Comparison of ENCODE assay signal across 15 cellular contexts in genomic region chr20:57629976-57630525, GRCh38. TPM values are rescaled to one million over a fixed set of nuclear protein-coding genes. Genes with fewer than 3 reads are reported as not detected.
A peak's percentile ranks its signal among the peaks of the same experiment; 100 is the strongest.
DNase-seq lines count a peak whose midpoint lies in the region; ATAC-seq and TF ChIP-seq lines count a peak whose summit lies in the region.
"Had no signal": no experiment of that assay in that cellular context is flagged by ENCODE, and none has a peak within 500 bp of the region (broad histone marks: within the 10 kb centered on the region; RNA-seq: fewer than 3 reads in every experiment).

No MANE protein-coding gene starts in this region.

- CTCF ChIA-PET in activated CD4-positive, alpha-beta T cell treated with anti-CD3 and anti-CD28 coated beads for 36 hours (lab: Charles Lee) = interaction anchor here (0.7 to 3.1 kb wide), 9 partner anchors 7 to 1457 kb away, joined by 3 to 18 read pairs (median 4); partner anchors contain the start of gene ZBP1

- no peaks in the 10 kb centered on the region for H3K4me1 ChIP-seq in thyroid gland
- H3K4me1 ChIP-seq: SJSA1 had no signal

- DNase-seq in activated CD4-positive, alpha-beta T cell treated with anti-CD3 and anti-CD28 coated beads for 36 hours = peak; percentile 77
- no peak for DNase-seq in activated CD4-positive, alpha-beta T cell treated with anti-CD3 and anti-CD28 coated beads for 1 hour
- peak; percentile 29 for DNase-seq in activated T-cell treated with anti-CD3 and anti-CD28 coated beads, Interleukin-2, amount 50 U/mL, for 4 hours
- DNase-seq in islet precursor cell = peak; percentile 13
- no peak for DNase-seq in osteocyte (ENCODE audit: extremely low spot score, unreplicated experiment)
- DNase-seq in thyroid gland = no peak
- DNase-seq in LoVo (ENCODE audit: low spot score) = no peak
- DNase-seq: DND-41, endodermal cell, NCI-H146 had no signal

- intact Hi-C loops in activated CD4-positive, alpha-beta T cell treated with anti-CD3 and anti-CD28 coated beads for 36 hours (cut with DNase I, micrococcal nuclease) = loop anchor here (2.0 to 10.0 kb wide), 4 partner anchors 81 to 755 kb away; partner anchors contain the start of genes PMEPA1 (in 1 of the 2), RAB22A (in 1 of the 2), RBM38 (in 1 of the 2) and VAPB (in 1 of the 2)
- intact Hi-C loops in thyroid gland (cut with DNase I) = no loop called here

- TF ChIP-seq POLR2A in thyroid gland (IDR thresholded peaks at IDR 0.05) = no peak

- no peaks in the 10 kb centered on the region for H3K36me3 ChIP-seq in thyroid gland
- H3K36me3 ChIP-seq: SJSA1 had no signal

- H3K36me3 Mint-ChIP-seq in activated CD4-positive, alpha-beta T cell treated with anti-CD3 and anti-CD28 coated beads for 36 hours (ENCODE audit: low read depth) = peaks cover 11% of the 10 kb centered on the region
- peaks cover 9% of the 10 kb centered on the region for H3K36me3 Mint-ChIP-seq in activated T-cell treated with anti-CD3 and anti-CD28 coated beads, Interleukin-2, amount 50 U/mL, for 4 hours (ENCODE audit: insufficient read depth)
- H3K36me3 Mint-ChIP-seq in stimulated activated memory B cell treated with anti-CD40 and anti-IgM and Interleukin-4, amounts not matched to agents 10 μg/mL and 1 μg/mL and 100 μg/mL, for 72 hours = peaks cover 20% of the 10 kb centered on the region
- H3K36me3 Mint-ChIP-seq in osteocyte (ENCODE audit: unreplicated experiment) = no peaks in the 10 kb centered on the region

- H3K27ac ChIP-seq in thyroid gland = no peak overlapping the region
- H3K27ac ChIP-seq: SJSA1 had no signal

- peak overlapping the region; percentile 78 for H3K4me3 Mint-ChIP-seq in activated CD4-positive, alpha-beta T cell treated with anti-CD3 and anti-CD28 coated beads for 36 hours
- peak overlapping the region; percentile 90 for H3K4me3 Mint-ChIP-seq in activated T-cell treated with anti-CD3 and anti-CD28 coated beads, Interleukin-2, amount 50 U/mL, for 4 hours
- H3K4me3 Mint-ChIP-seq in stimulated activated memory B cell treated with anti-CD40 and anti-IgM and Interleukin-4, amounts not matched to agents 10 μg/mL and 1 μg/mL and 100 μg/mL, for 72 hours = peak overlapping the region; percentile 74
- H3K4me3 Mint-ChIP-seq in osteocyte (ENCODE audit: unreplicated experiment) = no peak overlapping the region
- H3K4me3 Mint-ChIP-seq: endodermal cell had no signal

- no peaks in the 10 kb centered on the region for H3K9me3 ChIP-seq in thyroid gland
- H3K9me3 ChIP-seq: SJSA1 had no signal

- POLR2A ChIA-PET in activated CD4-positive, alpha-beta T cell treated with anti-CD3 and anti-CD28 coated beads for 36 hours (lab: Charles Lee) = interaction anchor here (0.5 to 3.2 kb wide), 7 partner anchors 11 to 1268 kb away, joined by 3 to 57 read pairs (median 3); partner anchors contain the start of genes PMEPA1 and ZBP1

- no peak overlapping the region for H3K4me3 ChIP-seq in thyroid gland (replicated peaks in 1 of 3)
- H3K4me3 ChIP-seq: SJSA1 had no signal

- 71 to 78% methylated on average over 10 of the region's 10 CpGs for WGBS in thyroid gland, 2 donors

- H3K27ac Mint-ChIP-seq in activated CD4-positive, alpha-beta T cell treated with anti-CD3 and anti-CD28 coated beads for 36 hours = peak overlapping the region; percentile 93
- H3K27ac Mint-ChIP-seq in stimulated activated memory B cell treated with anti-CD40 and anti-IgM and Interleukin-4, amounts not matched to agents 10 μg/mL and 1 μg/mL and 100 μg/mL, for 72 hours = peak overlapping the region; percentile 87
- no peak overlapping the region for H3K27ac Mint-ChIP-seq in osteocyte (ENCODE audit: unreplicated experiment)
- H3K27ac Mint-ChIP-seq: endodermal cell, progenitor cell of endocrine pancreas had no signal

- no peaks in the 10 kb centered on the region for H3K27me3 Mint-ChIP-seq in activated CD4-positive, alpha-beta T cell treated with anti-CD3 and anti-CD28 coated beads for 36 hours
- H3K27me3 Mint-ChIP-seq in activated T-cell treated with anti-CD3 and anti-CD28 coated beads, Interleukin-2, amount 50 U/mL, for 4 hours (ENCODE audit: low read depth) = no peaks in the 10 kb centered on the region
- peaks cover 33% of the 10 kb centered on the region for H3K27me3 Mint-ChIP-seq in stimulated activated memory B cell treated with anti-CD40 and anti-IgM and Interleukin-4, amounts not matched to agents 10 μg/mL and 1 μg/mL and 100 μg/mL, for 72 hours
- H3K27me3 Mint-ChIP-seq in osteocyte (ENCODE audit: unreplicated experiment) = peaks cover 30% of the 10 kb centered on the region

- peaks cover 14% of the 10 kb centered on the region for H3K9me3 Mint-ChIP-seq in activated CD4-positive, alpha-beta T cell treated with anti-CD3 and anti-CD28 coated beads for 36 hours (ENCODE audit: low read depth)
- peaks cover 8% of the 10 kb centered on the region for H3K9me3 Mint-ChIP-seq in activated T-cell treated with anti-CD3 and anti-CD28 coated beads, Interleukin-2, amount 50 U/mL, for 4 hours
- H3K9me3 Mint-ChIP-seq in stimulated activated memory B cell treated with anti-CD40 and anti-IgM and Interleukin-4, amounts not matched to agents 10 μg/mL and 1 μg/mL and 100 μg/mL, for 72 hours = peaks cover 11% of the 10 kb centered on the region
- no peaks in the 10 kb centered on the region for H3K9me3 Mint-ChIP-seq in osteocyte (ENCODE audit: unreplicated experiment)

- ATAC-seq in activated CD4-positive, alpha-beta T cell treated with anti-CD3 and anti-CD28 coated beads for 36 hours = peak; percentile 91
- peak; percentile 77 to 78 for ATAC-seq in activated T-cell treated with anti-CD3 and anti-CD28 coated beads, Interleukin-2, amount 50 U/mL, for 4 hours
- ATAC-seq in stimulated activated memory B cell treated with anti-CD40 and anti-IgM and Interleukin-4, amounts not matched to agents 10 μg/mL and 1 μg/mL and 100 μg/mL, for 72 hours = peak; percentile 72

- no peaks in the 10 kb centered on the region for H3K27me3 ChIP-seq in thyroid gland

- H3K4me1 Mint-ChIP-seq in activated CD4-positive, alpha-beta T cell treated with anti-CD3 and anti-CD28 coated beads for 36 hours = peaks cover 51% of the 10 kb centered on the region
- peaks cover 68% of the 10 kb centered on the region for H3K4me1 Mint-ChIP-seq in activated T-cell treated with anti-CD3 and anti-CD28 coated beads, Interleukin-2, amount 50 U/mL, for 4 hours (ENCODE audit: low read depth)
- peaks cover 36% of the 10 kb centered on the region for H3K4me1 Mint-ChIP-seq in stimulated activated memory B cell treated with anti-CD40 and anti-IgM and Interleukin-4, amounts not matched to agents 10 μg/mL and 1 μg/mL and 100 μg/mL, for 72 hours
- H3K4me1 Mint-ChIP-seq in osteocyte (ENCODE audit: unreplicated experiment) = peaks cover 6% of the 10 kb centered on the region
- H3K4me1 Mint-ChIP-seq: endodermal cell had no signal

- TF ChIP-seq CTCF in osteocyte (IDR thresholded peaks at IDR 0.05) = no peak
- TF ChIP-seq CTCF in thyroid gland (IDR thresholded peaks at IDR 0.05) = no peak

RNA-seq across cellular contexts. Expression of gene ZBP1, which starts 9.8 kb away (rescaled TPM):
- total RNA-seq in activated CD4-positive, alpha-beta T cell treated with anti-CD3 and anti-CD28 coated beads for 36 hours = 1 to 10 TPM in 1 of 2 experiments, under 1 TPM in 1; 0.30 to 1.4 TPM
- under 1 TPM in 2 of 3 donors, not detected in 1; 0.13 to 0.27 TPM for total RNA-seq in activated T-cell treated with anti-CD3 and anti-CD28 coated beads, Interleukin-2, amount 50 U/mL, for 4 hours
- total RNA-seq in osteocyte (not detected in 2 replicates), thyroid gland (1 to 10 TPM in 1 of 4 donors, under 1 TPM in 2, not detected in 1; 0.33 to 1.5 (median 0.34) TPM)
- total RNA-seq: A673, endodermal cell, H4, progenitor cell of endocrine pancreas, SJSA1 had no signal

Comparison
In these comparisons a context has a peak if more than half of its experiments do, and no peak if none do; other contexts are left out.
1. DNase-seq: peak in activated CD4-positive, alpha-beta T cell treated with anti-CD3 and anti-CD28 coated beads for 36 hours (single experiment), activated T-cell treated with anti-CD3 and anti-CD28 coated beads, Interleukin-2, amount 50 U/mL, for 4 hours (single experiment) and islet precursor cell (single experiment); none in activated CD4-positive, alpha-beta T cell treated with anti-CD3 and anti-CD28 coated beads for 1 hour (single experiment), osteocyte (single experiment), thyroid gland (0 of 2) and LoVo (single experiment).
2. Peak in every context shown above with its lines, with median percentiles within 50 percentile points of each other: ATAC-seq.